Comparison of ENCODE assay signal across 8 cellular contexts in the genomic region with DNA sequence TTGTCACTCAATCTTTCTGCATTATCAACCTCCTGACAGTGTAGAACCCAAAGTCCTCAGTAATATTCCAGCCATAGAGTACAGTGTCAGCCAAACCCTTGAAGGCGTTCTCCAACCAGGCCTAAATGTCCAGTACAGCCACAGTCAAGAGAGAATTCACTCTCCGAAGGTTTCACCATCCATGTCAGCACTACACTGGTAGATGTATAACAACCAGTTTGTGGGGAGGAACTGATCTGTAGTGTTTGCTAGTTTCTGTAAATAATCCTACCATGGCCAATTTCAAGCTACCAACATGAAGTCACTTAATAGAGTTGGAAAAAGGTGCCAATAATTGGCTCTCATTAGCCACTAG. TPM values are rescaled to one million over a fixed set of nuclear protein-coding genes. Genes with fewer than 3 reads are reported as not detected.
A peak's percentile ranks its signal among the peaks of the same experiment; 100 is the strongest.
DNase-seq lines count a peak whose midpoint lies in the region; ATAC-seq and TF ChIP-seq lines count a peak whose summit lies in the region.

No MANE protein-coding gene starts in this region.

- no peaks in the 10 kb centered on the region for H3K27me3 Mint-ChIP-seq in central memory CD8-positive, alpha-beta T cell

- ATAC-seq in central memory CD8-positive, alpha-beta T cell (replicated peaks; ENCODE audit: extremely low read depth, poor library complexity, severe bottlenecking) = no peak
- no peak for ATAC-seq in GM18861 (IDR thresholded peaks at IDR 0.05; ENCODE audit: unreplicated experiment)
- no peak for ATAC-seq in GM21447 (IDR thresholded peaks at IDR 0.05; ENCODE audit: unreplicated experiment)

- H3K9ac ChIP-seq in BLaER1 (no peak overlapping the region), Karpas-422 (ENCODE audit: low read length) (peak overlapping the region; percentile 91)

- H3K27ac ChIP-seq in BLaER1 (no peak overlapping the region), Karpas-422 (ENCODE audit: low read length) (peak overlapping the region; percentile 13; the same call in 1 of the 2 replicates), osteoblast (ENCODE audit: low read depth, low read length) (peak overlapping the region; percentile 78)

- H3K9me3 Mint-ChIP-seq in central memory CD8-positive, alpha-beta T cell = no peaks in the 10 kb centered on the region

- H3K4me3 Mint-ChIP-seq in central memory CD8-positive, alpha-beta T cell = peak overlapping the region; percentile 88

- H3K27ac Mint-ChIP-seq in central memory CD8-positive, alpha-beta T cell (ENCODE audit: low read depth) = peak overlapping the region; percentile 96

- H3K4me1 Mint-ChIP-seq in central memory CD8-positive, alpha-beta T cell = peaks cover 55% of the 10 kb centered on the region

- H3K79me2 ChIP-seq in Karpas-422 (ENCODE audit: low read length) = peaks cover 41% of the 10 kb centered on the region
- H3K79me2 ChIP-seq in osteoblast (ENCODE audit: insufficient read depth, low read length) = peaks cover 38% of the 10 kb centered on the region

- no peaks in the 10 kb centered on the region for H3K9me2 ChIP-seq in Karpas-422 (replicated peaks; ENCODE audit: insufficient read depth, low read length)

- H3K9me3 ChIP-seq in BLaER1 (no peaks in the 10 kb centered on the region), Karpas-422 (ENCODE audit: low read length) (no peaks in the 10 kb centered on the region), osteoblast (ENCODE audit: low read depth, low read length) (no peaks in the 10 kb centered on the region)

- H3K27me3 ChIP-seq in BLaER1 = no peaks in the 10 kb centered on the region
- no peaks in the 10 kb centered on the region for H3K27me3 ChIP-seq in Karpas-422 (ENCODE audit: low read length)
- no peaks in the 10 kb centered on the region for H3K27me3 ChIP-seq in osteoblast (ENCODE audit: insufficient read depth, low read length)

- peaks cover 22% of the 10 kb centered on the region for H3K36me3 ChIP-seq in BLaER1
- peaks cover 8% of the 10 kb centered on the region for H3K36me3 ChIP-seq in Karpas-422 (ENCODE audit: insufficient read depth, low read length)
- H3K36me3 ChIP-seq in osteoblast (ENCODE audit: insufficient read depth, low read length) = peaks cover 15% of the 10 kb centered on the region

- DNase-seq in Karpas-422 (no peak), osteoblast (ENCODE audit: insufficient read length, low spot score, missing footprints) (no peak), foreskin melanocyte (no peak), superior temporal gyrus (ENCODE audit: extremely low spot score) (no peak)
- no peak for DNase-seq in central memory CD8-positive, alpha-beta T cell (ENCODE audit: low spot score in 2 of 2)

- H4K20me1 ChIP-seq in BLaER1 (peaks cover 19% of the 10 kb centered on the region), Karpas-422 (ENCODE audit: insufficient read depth, low read depth, low read length) (no peaks in the 10 kb centered on the region), osteoblast (ENCODE audit: insufficient read depth, low read length) (peaks cover 8% of the 10 kb centered on the region)

- peaks cover 38% of the 10 kb centered on the region for H3K4me1 ChIP-seq in BLaER1
- peaks cover 40% of the 10 kb centered on the region for H3K4me1 ChIP-seq in Karpas-422 (ENCODE audit: low read length)
- peaks cover 12% of the 10 kb centered on the region for H3K4me1 ChIP-seq in osteoblast (ENCODE audit: insufficient read depth, low read length)

- H2AFZ ChIP-seq in Karpas-422 (ENCODE audit: low read length) (no peak overlapping the region), osteoblast (ENCODE audit: low read length) (peak overlapping the region; percentile 92)

- H3K36me3 Mint-ChIP-seq in central memory CD8-positive, alpha-beta T cell (ENCODE audit: insufficient read depth) = peaks cover 40% of the 10 kb centered on the region

- 0 out of 2 replicates have a peak overlapping the region, but pooled peaks have one; percentile 77 for H3K4me3 ChIP-seq in BLaER1
- peak overlapping the region; percentile 83; the same call in 1 of the 2 replicates for H3K4me3 ChIP-seq in Karpas-422 (ENCODE audit: low read length)
- H3K4me3 ChIP-seq in osteoblast (ENCODE audit: insufficient read depth, low read length) = peak overlapping the region; percentile 80

- H3K4me2 ChIP-seq in BLaER1 (peak overlapping the region; percentile 85; the same call in 1 of the 2 replicates), Karpas-422 (ENCODE audit: low read depth, low read length, poor library complexity, severe bottlenecking) (peak overlapping the region; percentile 81), osteoblast (ENCODE audit: insufficient read depth, low read length) (peak overlapping the region; percentile 98)

- TF ChIP-seq CTCF in osteoblast (IDR thresholded peaks at IDR 0.05; ENCODE audit: extremely low read depth, low read depth, low read length) = no peak

RNA-seq across cellular contexts. Expression of a gene that starts 0.5 kb away (rescaled TPM):
- total RNA-seq in Karpas-422 (2014; rRNA removed; shearing (Covaris generic); ENCODE audit: low replicate concordance) = 30.7 and 35.4 TPM in 2 replicates
- total RNA-seq in osteoblast = 14.1 and 14.8 TPM in 2 replicates

RNA-seq across cellular contexts. Expression of a gene that starts 3.0 kb away (rescaled TPM):
- total RNA-seq in Karpas-422 (2014; rRNA removed; shearing (Covaris generic); ENCODE audit: low replicate concordance) = 36.8 and 94.6 TPM in 2 replicates
- 19.2 TPM in 2 replicates for total RNA-seq in osteoblast

RNA-seq across cellular contexts. Expression of a gene that starts 10.8 kb away (rescaled TPM):
- 4.2 TPM in 1 of 2 replicates, not detected in the other for total RNA-seq in Karpas-422 (2014; rRNA removed; shearing (Covaris generic); ENCODE audit: low replicate concordance)
- total RNA-seq in osteoblast = 0.36 TPM in 1 of 2 replicates, not detected in the other

RNA-seq across cellular contexts. Expression of a gene that starts 15.8 kb away (rescaled TPM):
- 293 and 323 TPM in 2 replicates for total RNA-seq in Karpas-422 (2014; rRNA removed; shearing (Covaris generic); ENCODE audit: low replicate concordance)
- 56.3 and 69.1 TPM in 2 replicates for total RNA-seq in osteoblast

RNA-seq across cellular contexts. Expression of a gene that starts 16.4 kb away (rescaled TPM):
- total RNA-seq in Karpas-422 (2014; rRNA removed; shearing (Covaris generic); ENCODE audit: low replicate concordance) = 132 and 164 TPM in 2 replicates
- total RNA-seq in osteoblast = 70.7 and 86.5 TPM in 2 replicates
